In the genomic region with DNA sequence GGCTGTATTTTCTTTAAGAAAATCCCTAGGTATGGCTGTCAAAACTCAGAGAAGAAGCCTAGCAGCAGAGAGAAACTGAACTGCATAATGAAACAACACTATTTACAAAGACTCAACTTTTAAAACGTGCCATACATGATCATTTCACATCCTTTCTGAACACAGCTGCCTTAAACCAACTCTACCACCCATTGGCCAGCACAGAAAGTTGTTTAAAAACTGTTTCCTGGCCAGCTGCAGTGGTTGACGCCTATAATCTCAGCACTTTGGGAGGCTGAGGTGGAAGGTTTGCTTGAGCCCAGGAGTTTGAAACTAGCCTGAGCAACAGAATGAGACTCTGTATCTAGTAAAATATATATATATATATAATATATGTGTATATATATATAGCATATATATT, we compare ENCODE assay signal across 23 cellular contexts.
"Had no signal": no experiment of that assay in that cellular context is flagged by ENCODE, and none has a peak within 500 bp of the region (broad histone marks: within the 10 kb centered on the region; RNA-seq: fewer than 3 reads in every experiment).

No MANE protein-coding gene starts in this region.

- H3K27me3 ChIP-seq: MG63 had no signal

- H3K36me3 ChIP-seq: MG63 had no signal

- H3K4me3 ChIP-seq: MG63 had no signal

- H3K9ac ChIP-seq: SK-N-SH had no signal

- H3K9me3 ChIP-seq: MG63, SK-N-SH had no signal

- FAIRE-seq: HepG2 had no signal

- ATAC-seq: HepG2, Panc1, PC-3, T-helper 17 cell had no signal

- DNase-seq: IMR-90, Karpas-422, KG1, MG63, NCI-H1092 treated with DMSO at 0.1 percent for 48 hours, NCI-H1436, NCI-H1694, NCI-H187 treated with DMSO at 0.1 percent for 48 hours, NCI-H2029 treated with DMSO at 0.1 percent for 48 hours, NCI-H2171 treated with DMSO at 0.1 percent for 48 hours, NCI-H345, NCI-H446 treated with DMSO at 0.1 percent for 48 hours, NCI-H510A treated with DMSO at 0.1 percent for 48 hours, NCI-H526, NCI-H82, PC-3, SHP77, SK-N-SH, T-helper 1 cell, T-helper 17 cell had no signal

- H3K27ac ChIP-seq: RWPE1 had no signal

- H3K4me2 ChIP-seq: SK-N-SH had no signal
